In genomic region chr20:6882911-6883310, GRCh38 we compare ENCODE assay signal across 19 cellular contexts.
DNase-seq lines count a peak whose midpoint lies in the region; ATAC-seq and TF ChIP-seq lines count a peak whose summit lies in the region.
"Had no signal": no experiment of that assay in that cellular context is flagged by ENCODE, and none has a peak within 500 bp of the region (broad histone marks: within the 10 kb centered on the region; RNA-seq: fewer than 3 reads in every experiment).

No MANE protein-coding gene starts in this region.

- DNase-seq in AG10803 (ENCODE audit: low read depth) (peak; percentile 75), HS-5 (ENCODE audit: low read depth) (peak; percentile 58), epidermal melanocyte (ENCODE audit: insufficient read length, low spot score) (peak; percentile 52), kidney glomerular epithelial cell (lab: John Stamatoyannopoulos, UW) (peak; percentile 54), cardiac septum (ENCODE audit: low spot score) (no peak), GDM1 (lab: John Stamatoyannopoulos, UW) (no peak)
- no peak for DNase-seq in naive thymus-derived CD4-positive, alpha-beta T cell
- DNase-seq: activated CD4-positive, alpha-beta T cell treated with anti-CD3 and anti-CD28 coated beads, Interleukin-2, amount 10 ng/mL, durations not matched to agents 24 days and 14 days; activated naive CD4-positive, alpha-beta T cell treated with anti-CD3 and anti-CD28 coated beads, Interleukin-2, amount 50 U/mL, for 16 hours; activated T-cell treated with anti-CD3 and anti-CD28 coated beads for 4 hours; brain microvascular endothelial cell; NCI-H1694; SK-N-SH; stomach; uterus had no signal

- no peak overlapping the region for H3K27ac ChIP-seq in naive thymus-derived CD4-positive, alpha-beta T cell (ENCODE audit: low read depth, low read length)
- H3K27ac ChIP-seq: brain microvascular endothelial cell, gastroesophageal sphincter, right atrium auricular region, stomach, uterus had no signal

- H3K36me3 ChIP-seq in naive thymus-derived CD4-positive, alpha-beta T cell (ENCODE audit: control insufficient read depth in 2 of 3, insufficient read depth in 3 of 3, low read length in 3 of 3), result no peaks in the 10 kb centered on the region
- H3K36me3 ChIP-seq: brain microvascular endothelial cell, gastroesophageal sphincter, right atrium auricular region, stomach, uterus had no signal

- H3K4me3 ChIP-seq in AG10803 (ENCODE audit: low read length), result no peak overlapping the region
- H3K4me3 ChIP-seq in naive thymus-derived CD4-positive, alpha-beta T cell (ENCODE audit: low read length), result no peak overlapping the region
- H3K4me3 ChIP-seq: gastroesophageal sphincter, right atrium auricular region, stomach, uterus had no signal

- no peak overlapping the region for H3K4me3 Mint-ChIP-seq in naive thymus-derived CD4-positive, alpha-beta T cell
- H3K4me3 Mint-ChIP-seq: activated CD4-positive, alpha-beta T cell treated with anti-CD3 and anti-CD28 coated beads, Interleukin-2, amount 10 ng/mL, durations not matched to agents 24 days and 14 days; memory B cell had no signal

- intact Hi-C loops in cardiac septum (cut with DNase I), result no loop called here
- intact Hi-C loops in naive thymus-derived CD4-positive, alpha-beta T cell (cut with micrococcal nuclease), result no loop called here

- H3K27me3 Mint-ChIP-seq in naive thymus-derived CD4-positive, alpha-beta T cell, result peaks cover 0 to 6% (median 0%) of the 10 kb centered on the region in 5 donors
- H3K27me3 Mint-ChIP-seq: activated CD4-positive, alpha-beta T cell treated with anti-CD3 and anti-CD28 coated beads, Interleukin-2, amount 10 ng/mL, durations not matched to agents 24 days and 14 days; memory B cell had no signal

- ATAC-seq in HG02588 (IDR thresholded peaks at IDR 0.05; ENCODE audit: unreplicated experiment), result no peak
- ATAC-seq in naive thymus-derived CD4-positive, alpha-beta T cell, result no peak
- ATAC-seq: gastroesophageal sphincter had no signal

- H3K36me3 Mint-ChIP-seq in naive thymus-derived CD4-positive, alpha-beta T cell, result no peaks in the 10 kb centered on the region
- H3K36me3 Mint-ChIP-seq: memory B cell had no signal

- peaks cover 0 to 16% (median 7%) of the 10 kb centered on the region in 11 donors for H3K9me3 Mint-ChIP-seq in naive thymus-derived CD4-positive, alpha-beta T cell

- CTCF ChIA-PET in naive thymus-derived CD4-positive, alpha-beta T cell (lab: Charles Lee), result no interaction called here

- peaks cover 0 to 4% (median 0%) of the 10 kb centered on the region in 3 experiments for H3K9me3 ChIP-seq in naive thymus-derived CD4-positive, alpha-beta T cell (ENCODE audit: control insufficient read depth in 2 of 3, low read length in 3 of 3)
- H3K9me3 ChIP-seq: gastroesophageal sphincter, right atrium auricular region, SK-N-SH, stomach, uterus had no signal

- no peaks in the 10 kb centered on the region for H3K27me3 ChIP-seq in naive thymus-derived CD4-positive, alpha-beta T cell (ENCODE audit: control insufficient read depth in 2 of 2, insufficient read depth in 2 of 2, low read length in 2 of 2)
- H3K27me3 ChIP-seq: brain microvascular endothelial cell, gastroesophageal sphincter, right atrium auricular region, stomach, uterus had no signal

- no peak for TF ChIP-seq CTCF in AG10803 (conservative IDR thresholded peaks at IDR 0.05; ENCODE audit: low read length)

- peaks cover 0 to 1% (median 0%) of the 10 kb centered on the region in 7 donors for H3K4me1 Mint-ChIP-seq in naive thymus-derived CD4-positive, alpha-beta T cell
- H3K4me1 Mint-ChIP-seq: activated CD4-positive, alpha-beta T cell treated with anti-CD3 and anti-CD28 coated beads, Interleukin-2, amount 10 ng/mL, durations not matched to agents 24 days and 14 days; memory B cell had no signal

- no peaks in the 10 kb centered on the region for H3K4me1 ChIP-seq in naive thymus-derived CD4-positive, alpha-beta T cell (ENCODE audit: control insufficient read depth in 2 of 2, insufficient read depth in 2 of 2, low read length in 2 of 2)
- H3K4me1 ChIP-seq: gastroesophageal sphincter, right atrium auricular region, stomach, uterus had no signal

- H3K27ac Mint-ChIP-seq in naive thymus-derived CD4-positive, alpha-beta T cell, result no peak overlapping the region
- H3K27ac Mint-ChIP-seq: activated CD4-positive, alpha-beta T cell treated with anti-CD3 and anti-CD28 coated beads, Interleukin-2, amount 10 ng/mL, durations not matched to agents 24 days and 14 days; memory B cell had no signal

- POLR2A ChIA-PET in naive thymus-derived CD4-positive, alpha-beta T cell (lab: Charles Lee), result no interaction called here

Comparison
In these comparisons a context has a peak if more than half of its experiments do, and no peak if none do; other contexts are left out.
1. DNase-seq: peak in AG10803 (single experiment), HS-5 (single experiment), epidermal melanocyte (single experiment) and kidney glomerular epithelial cell (single experiment); none in cardiac septum (single experiment), GDM1 (single experiment) and naive thymus-derived CD4-positive, alpha-beta T cell (0 of 9).